ENCODE assay signal across 9 cellular contexts in genomic region chr1:168469690-168470089, GRCh38.
DNase-seq lines count a peak whose midpoint lies in the region; ATAC-seq and TF ChIP-seq lines count a peak whose summit lies in the region.
"Had no signal": no experiment of that assay in that cellular context is flagged by ENCODE, and none has a peak within 500 bp of the region (broad histone marks: within the 10 kb centered on the region; RNA-seq: fewer than 3 reads in every experiment).

No MANE protein-coding gene starts in this region.

- peak overlapping the region in 14 of 21 experiments; percentile 10 to 85 (median 39) for H3K27ac ChIP-seq in skin epidermis
- H3K27ac ChIP-seq in testis = no peak overlapping the region
- H3K27ac ChIP-seq: BLaER1 treated with 17β-estradiol and CSF1 and Interleukin-3, amounts not matched to agents 10 nM and 100 nM had no signal

- H3K4me1 Mint-ChIP-seq in activated CD4-positive, alpha-beta T cell treated with anti-CD3 and anti-CD28 coated beads for 36 hours = peaks cover 57% of the 10 kb centered on the region
- H3K4me1 Mint-ChIP-seq in activated CD4-positive, alpha-beta T cell treated with anti-CD3 and anti-CD28 coated beads, Interleukin-2, amount 10 ng/mL, durations not matched to agents 7 days and 5 days = peaks cover 63% of the 10 kb centered on the region

- CTCF ChIA-PET in activated CD4-positive, alpha-beta T cell treated with anti-CD3 and anti-CD28 coated beads for 36 hours (lab: Charles Lee) = interaction anchor here (1.0 to 1.2 kb wide), 2 partner anchors 13 to 54 kb away, joined by 3 to 5 read pairs; no protein-coding TSS in a partner anchor
- CTCF ChIA-PET in activated CD4-positive, alpha-beta T cell treated with anti-CD3 and anti-CD28 coated beads, Interleukin-2, amount 10 ng/mL, durations not matched to agents 7 days and 5 days (lab: Charles Lee) = interaction anchor here (0.9 to 4.5 kb wide), 10 partner anchors 12 to 128 kb away, joined by 3 to 29 read pairs (median 4); no protein-coding TSS in a partner anchor

- no peaks in the 10 kb centered on the region for H3K27me3 Mint-ChIP-seq in activated CD4-positive, alpha-beta T cell treated with anti-CD3 and anti-CD28 coated beads for 36 hours
- H3K27me3 Mint-ChIP-seq in activated CD4-positive, alpha-beta T cell treated with anti-CD3 and anti-CD28 coated beads, Interleukin-2, amount 10 ng/mL, durations not matched to agents 7 days and 5 days = no peaks in the 10 kb centered on the region

- H3K4me3 Mint-ChIP-seq in activated CD4-positive, alpha-beta T cell treated with anti-CD3 and anti-CD28 coated beads for 36 hours = no peak overlapping the region
- no peak overlapping the region for H3K4me3 Mint-ChIP-seq in activated CD4-positive, alpha-beta T cell treated with anti-CD3 and anti-CD28 coated beads, Interleukin-2, amount 10 ng/mL, durations not matched to agents 7 days and 5 days

- H3K27ac Mint-ChIP-seq in activated CD4-positive, alpha-beta T cell treated with anti-CD3 and anti-CD28 coated beads for 36 hours = no peak overlapping the region
- H3K27ac Mint-ChIP-seq in activated CD4-positive, alpha-beta T cell treated with anti-CD3 and anti-CD28 coated beads, Interleukin-2, amount 10 ng/mL, durations not matched to agents 7 days and 5 days = no peak overlapping the region

- TF ChIP-seq POLR2A in testis (IDR thresholded peaks at IDR 0.05) = no peak

- H3K27me3 ChIP-seq in testis = no peaks in the 10 kb centered on the region
- H3K27me3 ChIP-seq: BLaER1 treated with 17β-estradiol and CSF1 and Interleukin-3, amounts not matched to agents 10 nM and 100 nM had no signal

- H3K9me3 Mint-ChIP-seq in activated CD4-positive, alpha-beta T cell treated with anti-CD3 and anti-CD28 coated beads for 36 hours (ENCODE audit: low read depth) = peaks cover 5% of the 10 kb centered on the region
- peaks cover 24% of the 10 kb centered on the region for H3K9me3 Mint-ChIP-seq in activated CD4-positive, alpha-beta T cell treated with anti-CD3 and anti-CD28 coated beads, Interleukin-2, amount 10 ng/mL, durations not matched to agents 7 days and 5 days

- H3K4me3 ChIP-seq in skin epidermis = no peak overlapping the region
- no peak overlapping the region for H3K4me3 ChIP-seq in testis
- H3K4me3 ChIP-seq: BLaER1 treated with 17β-estradiol and CSF1 and Interleukin-3, amounts not matched to agents 10 nM and 100 nM had no signal

- no peak for TF ChIP-seq CTCF in testis (IDR thresholded peaks at IDR 0.05)

- POLR2A ChIA-PET in activated CD4-positive, alpha-beta T cell treated with anti-CD3 and anti-CD28 coated beads for 36 hours (lab: Charles Lee) = no interaction called here
- POLR2A ChIA-PET in activated CD4-positive, alpha-beta T cell treated with anti-CD3 and anti-CD28 coated beads, Interleukin-2, amount 10 ng/mL, durations not matched to agents 7 days and 5 days (lab: Charles Lee) = no interaction called here

- 30 to 36% methylated on average over 6 of the region's 6 CpGs for WGBS in testis, 2 donors

- no peaks in the 10 kb centered on the region for H3K9me3 ChIP-seq in testis

- intact Hi-C loops in activated CD4-positive, alpha-beta T cell treated with anti-CD3 and anti-CD28 coated beads for 36 hours (cut with DNase I, micrococcal nuclease) = loop anchor here (5.0 kb wide), 2 partner anchors 53 to 232 kb away; no protein-coding TSS in a partner anchor
- intact Hi-C loops in testis (cut with DNase I; ENCODE audit: low total_unique reads) = no loop called here

- H3K4me1 ChIP-seq in testis = peaks cover 6% of the 10 kb centered on the region

- peak; percentile 55 for ATAC-seq in activated CD4-positive, alpha-beta T cell treated with anti-CD3 and anti-CD28 coated beads for 36 hours
- no peak for ATAC-seq in HG03095 (IDR thresholded peaks at IDR 0.05; ENCODE audit: unreplicated experiment)

- H3K36me3 Mint-ChIP-seq in activated CD4-positive, alpha-beta T cell treated with anti-CD3 and anti-CD28 coated beads for 36 hours (ENCODE audit: low read depth) = peaks cover 2% of the 10 kb centered on the region
- H3K36me3 Mint-ChIP-seq in activated CD4-positive, alpha-beta T cell treated with anti-CD3 and anti-CD28 coated beads, Interleukin-2, amount 10 ng/mL, durations not matched to agents 7 days and 5 days (ENCODE audit: low read depth) = peaks cover 31% of the 10 kb centered on the region

- H3K36me3 ChIP-seq in testis (ENCODE audit: low read depth, missing control alignments) = no peaks in the 10 kb centered on the region
- H3K36me3 ChIP-seq: BLaER1 treated with 17β-estradiol and CSF1 and Interleukin-3, amounts not matched to agents 10 nM and 100 nM had no signal

- DNase-seq in activated CD4-positive, alpha-beta T cell treated with anti-CD3 and anti-CD28 coated beads for 36 hours = peak; percentile 64
- no peak for DNase-seq in activated CD4-positive, alpha-beta T cell treated with anti-CD3 and anti-CD28 coated beads for 1 hour
- DNase-seq in activated CD4-positive, alpha-beta T cell treated with anti-CD3 and anti-CD28 coated beads, Interleukin-2, amount 10 ng/mL, durations not matched to agents 7 days and 5 days = peak; percentile 29
- DNase-seq in fibroblast of peridontal ligament (ENCODE audit: extremely low read depth) (peak; percentile 52), testis (no peak), hypothalamus (lab: John Stamatoyannopoulos, UW) (no peak)

Comparison
In these comparisons a context has a peak if more than half of its experiments do, and no peak if none do; other contexts are left out.
1. DNase-seq: peak in activated CD4-positive, alpha-beta T cell treated with anti-CD3 and anti-CD28 coated beads for 36 hours (single experiment), activated CD4-positive, alpha-beta T cell treated with anti-CD3 and anti-CD28 coated beads, Interleukin-2, amount 10 ng/mL, durations not matched to agents 7 days and 5 days (single experiment) and fibroblast of peridontal ligament (single experiment); none in activated CD4-positive, alpha-beta T cell treated with anti-CD3 and anti-CD28 coated beads for 1 hour (single experiment), testis (single experiment) and hypothalamus (0 of 51).
2. H3K27ac ChIP-seq: peak in skin epidermis (14 of 21); none in testis (0 of 2).